Comparison of ENCODE assay signal across 20 cellular contexts in the genomic region with DNA sequence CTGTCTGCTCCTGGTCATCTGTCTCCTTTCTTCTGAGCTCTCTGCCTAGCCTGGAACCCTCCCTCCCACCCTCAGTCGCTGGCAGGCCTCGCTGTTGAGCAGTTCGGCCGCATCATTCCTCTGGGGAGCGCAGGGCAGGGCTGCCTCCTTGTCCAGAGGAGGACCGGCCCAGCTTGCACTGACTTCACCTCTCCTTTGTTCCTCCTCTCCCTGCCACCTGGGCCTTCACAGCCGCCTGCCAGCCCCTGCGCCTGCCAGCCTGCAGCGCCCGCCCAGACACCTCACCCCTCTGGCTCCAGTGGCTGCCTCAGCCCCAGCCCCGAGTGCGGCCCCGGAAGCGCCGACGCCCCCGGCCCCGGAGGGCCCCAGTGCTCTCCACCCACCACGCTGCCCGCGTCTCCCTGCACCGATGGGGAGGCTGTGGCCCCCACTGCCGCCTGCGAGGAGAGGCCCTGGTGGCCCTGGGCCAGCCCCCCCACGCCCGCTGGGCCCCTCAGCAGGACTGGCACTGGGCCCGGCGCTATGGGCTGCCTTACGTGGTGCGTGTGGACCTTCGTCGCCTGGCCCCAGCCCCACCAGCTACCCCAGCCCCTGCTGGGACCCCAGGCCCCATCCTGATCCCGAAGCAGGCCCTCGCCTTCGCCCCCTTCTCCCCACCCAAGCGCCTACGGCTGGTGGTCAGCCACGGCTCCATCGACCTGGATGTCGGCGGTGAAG. TPM values are rescaled to one million over a fixed set of nuclear protein-coding genes. Genes with fewer than 3 reads are reported as not detected.
A peak's percentile ranks its signal among the peaks of the same experiment; 100 is the strongest.
DNase-seq lines count a peak whose midpoint lies in the region; ATAC-seq and TF ChIP-seq lines count a peak whose summit lies in the region.
"Had no signal": no experiment of that assay in that cellular context is flagged by ENCODE, and none has a peak within 500 bp of the region (broad histone marks: within the 10 kb centered on the region; RNA-seq: fewer than 3 reads in every experiment).

No MANE protein-coding gene starts in this region.

- peaks cover 8% of the 10 kb centered on the region for H3K27me3 ChIP-seq in H7 (ENCODE audit: control insufficient read depth, insufficient read depth, low read length)
- H3K27me3 ChIP-seq in gastroesophageal sphincter = peaks cover 29% of the 10 kb centered on the region
- H3K27me3 ChIP-seq in osteoblast (ENCODE audit: insufficient read depth, low read length) = peaks cover 4% of the 10 kb centered on the region

- TF ChIP-seq CTCF in RWPE1 (conservative IDR thresholded peaks at IDR 0.05; ENCODE audit: low read depth) (no peak), gastroesophageal sphincter (IDR thresholded peaks at IDR 0.05) (no peak), osteoblast (IDR thresholded peaks at IDR 0.05; ENCODE audit: extremely low read depth, low read depth, low read length) (no peak), endothelial cell (IDR thresholded peaks at IDR 0.05; ENCODE audit: unreplicated experiment) (no peak)

- no peak overlapping the region for H3K27ac Mint-ChIP-seq in endothelial cell (ENCODE audit: unreplicated experiment)
- H3K27ac Mint-ChIP-seq: CD14-positive monocyte had no signal

- peaks cover 2% of the 10 kb centered on the region for H4K20me1 ChIP-seq in osteoblast (ENCODE audit: insufficient read depth, low read length)

- H3K4me3 ChIP-seq in H7 (ENCODE audit: insufficient read depth, low read depth, low read length) (no peak overlapping the region), gastroesophageal sphincter (no peak overlapping the region), osteoblast (ENCODE audit: insufficient read depth, low read length) (no peak overlapping the region)

- peak overlapping the region; percentile 97 for H3K27ac ChIP-seq in RWPE1
- H3K27ac ChIP-seq in gastroesophageal sphincter = peak overlapping the region in 1 of 4 donors; percentile 62
- H3K27ac ChIP-seq in osteoblast (ENCODE audit: low read depth, low read length) = no peak overlapping the region

- peaks cover 6% of the 10 kb centered on the region for H3K4me1 Mint-ChIP-seq in endothelial cell (ENCODE audit: unreplicated experiment)

- no peak for TF ChIP-seq POLR2A in gastroesophageal sphincter (IDR thresholded peaks at IDR 0.05)

- H3K36me3 Mint-ChIP-seq in endothelial cell (ENCODE audit: low read depth, unreplicated experiment) = peaks cover 4% of the 10 kb centered on the region

- H3K9me3 ChIP-seq in gastroesophageal sphincter = no peaks in the 10 kb centered on the region
- H3K9me3 ChIP-seq in osteoblast (ENCODE audit: low read depth, low read length) = no peaks in the 10 kb centered on the region

- no peaks in the 10 kb centered on the region for H3K9me3 Mint-ChIP-seq in endothelial cell (ENCODE audit: unreplicated experiment)
- H3K9me3 Mint-ChIP-seq: CD14-positive monocyte had no signal

- TF ChIP-seq EP300 in gastroesophageal sphincter (IDR thresholded peaks at IDR 0.05) = no peak

- H3K36me3 ChIP-seq in H7 (replicated peaks; ENCODE audit: control insufficient read depth, insufficient read depth, low read length) (peaks cover 14% of the 10 kb centered on the region), gastroesophageal sphincter (peaks cover 0 to 52% of the 10 kb centered on the region in 2 donors), osteoblast (ENCODE audit: insufficient read depth, low read length) (peaks cover 4% of the 10 kb centered on the region)

- peak; percentile 61 for DNase-seq in H7
- DNase-seq in RWPE1 (ENCODE audit: low spot score) = no peak
- DNase-seq in osteoblast (ENCODE audit: insufficient read length, low spot score, missing footprints) = peak; percentile 84
- DNase-seq in activated CD4-positive, CD25-positive, alpha-beta regulatory T cell treated with anti-CD3 and anti-CD28 coated beads, Interleukin-2, amount 50 U/mL, for 72 hours = no peak
- DNase-seq in endothelial cell (ENCODE audit: low spot score) = no peak
- DNase-seq: ACHN, DMS 273 treated with DMSO at 0.1 percent for 48 hours, DND-41, MM.1S, NCI-H1092, NCI-H146, NCI-H2081, NCI-H446 treated with DMSO at 0.1 percent for 48 hours, SHP77 treated with DMSO at 0.1 percent for 48 hours had no signal

- ATAC-seq in gastroesophageal sphincter (peak; percentile 39), HG02678 (IDR thresholded peaks at IDR 0.05; ENCODE audit: unreplicated experiment) (no peak), HG03159 (IDR thresholded peaks at IDR 0.05; ENCODE audit: unreplicated experiment) (no peak)
- ATAC-seq: SK-N-SH treated with all-trans-retinoic acid at 6 μM for 48 hours had no signal

- WGBS in gastroesophageal sphincter (ENCODE audit: low coverage in 1 of 2), 2 donors = no CpG with 5 or more reads among the region's 41 CpGs

- no peaks in the 10 kb centered on the region for H3K79me2 ChIP-seq in osteoblast (ENCODE audit: insufficient read depth, low read length)

- H3K27me3 Mint-ChIP-seq in endothelial cell (ENCODE audit: unreplicated experiment) = peaks cover 15% of the 10 kb centered on the region

- peaks cover 0 to 29% (median 0%) of the 10 kb centered on the region in 3 donors for H3K4me1 ChIP-seq in gastroesophageal sphincter
- H3K4me1 ChIP-seq in osteoblast (ENCODE audit: insufficient read depth, low read length) = no peaks in the 10 kb centered on the region

- no peak overlapping the region for H2AFZ ChIP-seq in osteoblast (ENCODE audit: low read length)

- H3K4me3 Mint-ChIP-seq in endothelial cell (ENCODE audit: unreplicated experiment) = no peak overlapping the region
- H3K4me3 Mint-ChIP-seq: CD14-positive monocyte had no signal

- POLR2A ChIA-PET in RWPE1 (lab: Yijun Ruan, JAX; ENCODE audit: low non-redundant PET) = interaction anchor here (0.9 kb wide), 1 partner anchor 41 kb away, joined by 3 read pairs; no protein-coding TSS in a partner anchor

- H3K4me2 ChIP-seq in osteoblast (ENCODE audit: insufficient read depth, low read length) = no peak overlapping the region

- CTCF ChIA-PET in RWPE1 (lab: Yijun Ruan, JAX) = interaction anchor here (0.7 kb wide), 1 partner anchor 40 kb away, joined by 4 read pairs; no protein-coding TSS in a partner anchor

RNA-seq across cellular contexts. Expression of a gene that starts 7.2 kb away (rescaled TPM):
- total RNA-seq in H7 (2014; rRNA removed; shearing (Covaris generic)) = 36.1 and 58.9 TPM in 2 replicates
- 10 to 100 TPM in 2 of 4 donors, 1 to 10 TPM in 2; 3.4 to 11.2 (median 9.2) TPM for total RNA-seq in gastroesophageal sphincter
- 9.7 and 10.9 TPM in 2 replicates for total RNA-seq in osteoblast
- 18.4 TPM for total RNA-seq in endothelial cell (ENCODE audit: unreplicated experiment)

RNA-seq across cellular contexts. Expression of a gene that starts 7.6 kb away (rescaled TPM):
- 0.17 and 0.30 TPM in 2 replicates for total RNA-seq in H7 (2014; rRNA removed; shearing (Covaris generic))
- total RNA-seq in gastroesophageal sphincter (not detected), osteoblast (not detected in 2 replicates), endothelial cell (ENCODE audit: unreplicated experiment) (not detected)
- total RNA-seq: LHCN-M2 had no signal

RNA-seq across cellular contexts. Expression of a gene that starts 16.2 kb away (rescaled TPM):
- not detected in 2 replicates for total RNA-seq in H7 (2014; rRNA removed; shearing (Covaris generic))
- total RNA-seq in gastroesophageal sphincter = not detected
- not detected in 2 replicates for total RNA-seq in osteoblast
- total RNA-seq in endothelial cell (ENCODE audit: unreplicated experiment) = not detected
- total RNA-seq: LHCN-M2 had no signal

RNA-seq across cellular contexts. Expression of a gene that starts 21.7 kb away (rescaled TPM):
- 0.24 TPM in 1 of 2 replicates, not detected in the other for total RNA-seq in H7 (2014; rRNA removed; shearing (Covaris generic))
- total RNA-seq in gastroesophageal sphincter = 10 to 100 TPM in 1 of 4 donors, 1 to 10 TPM in 2, not detected in 1; 2.2 to 12.4 (median 3.3) TPM
- total RNA-seq in osteoblast = under 0.01 and 0.29 TPM in 2 replicates
- not detected for total RNA-seq in endothelial cell (ENCODE audit: unreplicated experiment)
- total RNA-seq: LHCN-M2 had no signal

RNA-seq across cellular contexts. Expression of a gene that starts 23.4 kb away (rescaled TPM):
- 0.59 and 1.2 TPM in 2 replicates for total RNA-seq in H7 (2014; rRNA removed; shearing (Covaris generic))
- total RNA-seq in gastroesophageal sphincter (under 1 TPM in 1 of 4 donors, not detected in 3; 0.67 TPM), osteoblast (0.36 and 1.2 TPM in 2 replicates), endothelial cell (ENCODE audit: unreplicated experiment) (0.21 TPM)

Comparison
In these comparisons a context has a peak if more than half of its experiments do, and no peak if none do; other contexts are left out.
1. DNase-seq: peak in H7 (single experiment) and osteoblast (single experiment); none in RWPE1 (single experiment), activated CD4-positive, CD25-positive, alpha-beta regulatory T cell treated with anti-CD3 and anti-CD28 coated beads, Interleukin-2, amount 50 U/mL, for 72 hours (single experiment) and endothelial cell (single experiment).